In genomic region chr15:58330468-58330793, GRCh38 we compare ENCODE assay signal across 12 cellular contexts.
DNase-seq lines count a peak whose midpoint lies in the region; ATAC-seq and TF ChIP-seq lines count a peak whose summit lies in the region.
"Had no signal": no experiment of that assay in that cellular context is flagged by ENCODE, and none has a peak within 500 bp of the region (broad histone marks: within the 10 kb centered on the region; RNA-seq: fewer than 3 reads in every experiment).

No MANE protein-coding gene starts in this region.

- WGBS in esophagus muscularis mucosa: 85% methylated on average over 4 of the region's 4 CpGs

- CTCF ChIA-PET in A673 (lab: Charles Lee): no interaction called here

- DNase-seq in A673 (ENCODE audit: low spot score): no peak
- DNase-seq in esophagus muscularis mucosa (ENCODE audit: extremely low spot score): peak; percentile 89
- no peak for DNase-seq in NK-92 treated with Interleukin-12 subunit alpha and Interleukin-12 subunit beta, amount 100 ng/mL, for 24 hours (lab: John Stamatoyannopoulos, UW)
- DNase-seq in stimulated activated CD4-positive, alpha-beta T cell treated with anti-CD3 and anti-CD28 coated beads, Interleukin-12 subunit alpha, Interleukin-12 subunit beta, amount 100 ng/mL, for 4 hours: no peak
- no peak for DNase-seq in GM19240 (ENCODE audit: insufficient read length, low spot score)
- DNase-seq: activated CD8-positive, alpha-beta T cell treated with anti-CD3 and anti-CD28 coated beads for 36 hours; CD4-positive, alpha-beta memory T cell; NCI-H2227 treated with DMSO at 0.1 percent for 48 hours had no signal

- no peaks in the 10 kb centered on the region for H3K9me2 ChIP-seq in Loucy (replicated peaks; ENCODE audit: low read depth, low read length)

- H3K79me2 ChIP-seq in Loucy (ENCODE audit: insufficient read depth, low read length): no peaks in the 10 kb centered on the region

- H3F3A ChIP-seq in Loucy (ENCODE audit: low read depth): 0 out of 2 replicates have a peak, but pooled peaks cover 3% of the 10 kb centered on the region

- peak overlapping the region; percentile 18 for H3K9ac ChIP-seq in Loucy (ENCODE audit: low read depth, low read length, poor library complexity, severe bottlenecking)

- TF ChIP-seq EP300 in esophagus muscularis mucosa (IDR thresholded peaks at IDR 0.05): no peak

- no peaks in the 10 kb centered on the region for H4K20me1 ChIP-seq in Loucy (ENCODE audit: insufficient read depth, low read length, poor library complexity, severe bottlenecking)

- no peak for ATAC-seq in HG03159 (IDR thresholded peaks at IDR 0.05; ENCODE audit: unreplicated experiment)
- ATAC-seq: activated CD8-positive, alpha-beta T cell treated with anti-CD3 and anti-CD28 coated beads for 36 hours; stimulated activated memory B cell treated with anti-CD40 and anti-IgM and Interleukin-4, amounts not matched to agents 10 μg/mL and 1 μg/mL and 100 μg/mL, for 72 hours had no signal

- TF ChIP-seq POLR2A in esophagus muscularis mucosa (IDR thresholded peaks at IDR 0.05; ENCODE audit: low read depth): no peak

- peaks cover 31% of the 10 kb centered on the region for H3K4me1 ChIP-seq in A673 (ENCODE audit: insufficient read depth, low read length, poor library complexity, severe bottlenecking)
- H3K4me1 ChIP-seq in Loucy (ENCODE audit: insufficient read depth, low read length, poor library complexity, severe bottlenecking): peaks cover 34% of the 10 kb centered on the region
- peaks cover 35 to 39% (median 37%) of the 10 kb centered on the region in 4 donors for H3K4me1 ChIP-seq in esophagus muscularis mucosa
- H3K4me1 ChIP-seq in neutrophil (ENCODE audit: control insufficient read depth in 1 of 2, insufficient read depth in 1 of 2, low read depth in 1 of 2, low read length in 1 of 2): peaks cover 56 to 58% of the 10 kb centered on the region in 2 experiments

- no peak overlapping the region for H3K4me3 ChIP-seq in A673 (ENCODE audit: low read depth, low read length, poor library complexity, severe bottlenecking)
- H3K4me3 ChIP-seq in Loucy (ENCODE audit: low read length, poor library complexity, severe bottlenecking): no peak overlapping the region
- H3K4me3 ChIP-seq in esophagus muscularis mucosa: no peak overlapping the region
- peak overlapping the region; percentile 35 to 38 for H3K4me3 ChIP-seq in neutrophil (ENCODE audit: low read depth in 1 of 2, low read length in 1 of 2)

- H3K27me3 ChIP-seq in A673 (replicated peaks; ENCODE audit: insufficient read depth, low read depth, low read length, poor library complexity) (no peaks in the 10 kb centered on the region), Loucy (ENCODE audit: insufficient read depth, low read length, poor library complexity, severe bottlenecking) (no peaks in the 10 kb centered on the region), esophagus muscularis mucosa (no peaks in the 10 kb centered on the region), neutrophil (no peaks in the 10 kb centered on the region)

- BruUV-seq in A673 (replicated peaks; lab: Mats Ljungman, UMichigan): no TSS peak

- H2AFZ ChIP-seq in Loucy (ENCODE audit: low read length): no peak overlapping the region

- POLR2A ChIA-PET in A673 (lab: Charles Lee; ENCODE audit: low non-redundant PET): no interaction called here

- H3K36me3 ChIP-seq in A673 (ENCODE audit: insufficient read depth, low read length, poor library complexity, severe bottlenecking) (no peaks in the 10 kb centered on the region), Loucy (ENCODE audit: insufficient read depth, low read length) (no peaks in the 10 kb centered on the region), esophagus muscularis mucosa (no peaks in the 10 kb centered on the region), neutrophil (no peaks in the 10 kb centered on the region)

- peaks cover 8% of the 10 kb centered on the region for H3K9me3 ChIP-seq in A673 (ENCODE audit: low read depth, low read length, poor library complexity, severe bottlenecking)
- peaks cover 7% of the 10 kb centered on the region; the same call in 1 of the 2 replicates for H3K9me3 ChIP-seq in Loucy (ENCODE audit: insufficient read depth, low read depth, low read length)
- H3K9me3 ChIP-seq in esophagus muscularis mucosa: peaks cover 0 to 5% (median 2%) of the 10 kb centered on the region in 4 donors
- no peaks in the 10 kb centered on the region for H3K9me3 ChIP-seq in neutrophil

- intact Hi-C loops in A673 (cut with micrococcal nuclease; ENCODE audit: unreplicated experiment) (loop anchor here (5.0 kb wide), 1 partner anchor 142 kb away; no protein-coding TSS in a partner anchor), esophagus muscularis mucosa (cut with DNase I) (no loop called here)

- H3K27ac ChIP-seq in A673 (ENCODE audit: low read depth, low read length, poor library complexity, severe bottlenecking) (peak overlapping the region; percentile 90), esophagus muscularis mucosa (replicated peaks in 1 of 4) (peak overlapping the region in 3 of 4 donors; percentile 77 to 83 (median 77)), neutrophil (peak overlapping the region; percentile 91)

- TF ChIP-seq CTCF in A673 (conservative IDR thresholded peaks at IDR 0.05; ENCODE audit: low read depth, low read length) (no peak), Loucy (conservative IDR thresholded peaks at IDR 0.05; ENCODE audit: low read length) (no peak), esophagus muscularis mucosa (IDR thresholded peaks at IDR 0.05) (no peak), neutrophil (IDR thresholded peaks at IDR 0.05) (no peak)

- H3K4me2 ChIP-seq in Loucy (ENCODE audit: low read depth, low read length, poor library complexity, severe bottlenecking): peak overlapping the region; percentile 62

Comparison
In these comparisons a context has a peak if more than half of its experiments do, and no peak if none do; other contexts are left out.
1. H3K4me3 ChIP-seq: peak in neutrophil (2 of 2); none in A673 (single experiment), Loucy (single experiment) and esophagus muscularis mucosa (0 of 4).
2. Peak in every context shown above with its lines, with median percentiles within 50 percentile points of each other: H3K27ac ChIP-seq.